Comparison of ENCODE assay signal across 1 cellular context in the genomic region with DNA sequence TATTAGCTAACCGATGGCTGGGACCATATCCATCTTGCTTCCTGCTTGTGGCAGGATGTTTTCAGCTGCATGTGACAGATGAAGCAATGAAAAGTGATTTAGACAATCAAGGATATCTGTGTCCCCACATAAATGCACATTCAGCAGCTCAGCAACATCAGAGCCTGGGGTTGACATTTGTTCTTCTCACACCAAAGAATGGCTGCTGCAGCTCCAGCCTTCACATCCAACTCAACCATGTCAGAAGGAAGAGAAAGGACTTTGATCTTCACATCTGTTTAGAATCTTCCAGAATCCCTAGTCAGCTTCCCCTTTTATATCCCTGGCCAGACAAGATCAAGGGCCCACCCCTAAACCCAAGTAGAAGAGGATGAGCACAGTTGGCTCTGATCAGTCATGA.
TF ChIP-seq lines count a peak whose summit lies in the region.

No MANE protein-coding gene starts in this region.

TF ChIP-seq in K562, 482 proteins besides CTCF, POLR2A, EP300 and RAD21 (continued from another document):
- TF ChIP-seq TFAM (CRISPR knock-in tag; conservative IDR thresholded peaks at IDR 0.05), result no peak
- TF ChIP-seq, protein P1, sequence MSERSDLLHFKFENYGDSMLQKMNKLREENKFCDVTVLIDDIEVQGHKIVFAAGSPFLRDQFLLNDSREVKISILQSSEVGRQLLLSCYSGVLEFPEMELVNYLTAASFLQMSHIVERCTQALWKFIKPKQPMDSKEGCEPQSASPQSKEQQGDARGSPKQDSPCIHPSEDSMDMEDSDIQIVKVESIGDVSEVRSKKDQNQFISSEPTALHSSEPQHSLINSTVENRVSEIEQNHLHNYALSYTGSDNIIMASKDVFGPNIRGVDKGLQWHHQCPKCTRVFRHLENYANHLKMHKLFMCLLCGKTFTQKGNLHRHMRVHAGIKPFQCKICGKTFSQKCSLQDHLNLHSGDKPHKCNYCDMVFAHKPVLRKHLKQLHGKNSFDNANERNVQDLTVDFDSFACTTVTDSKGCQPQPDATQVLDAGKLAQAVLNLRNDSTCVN (CRISPR knock-in tag; IDR thresholded peaks at IDR 0.05), result no peak
